22 cellular contexts compared by ENCODE assay signal in the genomic region with DNA sequence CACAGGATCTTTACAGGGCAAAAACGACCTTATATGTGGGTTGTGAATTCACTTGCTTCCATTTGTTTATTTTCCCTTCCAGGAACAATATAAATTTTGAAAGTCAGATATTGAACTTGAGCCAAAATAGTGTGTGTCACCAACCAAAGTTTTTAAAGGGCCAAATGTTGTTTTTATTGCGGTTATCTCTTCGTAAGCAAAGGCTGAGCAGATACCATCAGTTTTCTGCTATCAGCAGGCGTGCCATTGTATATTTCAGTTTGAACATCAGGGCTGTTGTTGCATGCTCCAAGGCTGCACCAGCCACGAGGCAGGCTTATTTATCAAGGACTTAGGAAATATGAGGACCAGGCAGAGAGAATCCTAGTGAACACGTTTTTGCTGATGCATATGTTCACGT.
A peak's percentile ranks its signal among the peaks of the same experiment; 100 is the strongest.
DNase-seq lines count a peak whose midpoint lies in the region; ATAC-seq and TF ChIP-seq lines count a peak whose summit lies in the region.
"Had no signal": no experiment of that assay in that cellular context is flagged by ENCODE, and none has a peak within 500 bp of the region (broad histone marks: within the 10 kb centered on the region; RNA-seq: fewer than 3 reads in every experiment).

No MANE protein-coding gene starts in this region.

- DNase-seq in DMS 273 (lab: John Stamatoyannopoulos, UW; ENCODE audit: unreplicated experiment) (peak; percentile 63), SK-N-DZ (ENCODE audit: low spot score) (peak; percentile 21), mesendoderm (peak; percentile 37), hepatic stellate cell (ENCODE audit: low spot score) (no peak), NCI-H510A (lab: John Stamatoyannopoulos, UW) (no peak)
- DNase-seq: activated CD4-positive, CD25-positive, alpha-beta regulatory T cell; activated CD8-positive, alpha-beta T cell treated with anti-CD3 and anti-CD28 coated beads for 36 hours; activated gamma-delta T cell; activated T-cell treated with anti-CD3 and anti-CD28 coated beads for 4 hours; CD8-positive, alpha-beta T cell; glutamatergic neuron; GOT3; naive B cell; NCI-H510A treated with DMSO at 0.1 percent for 48 hours; spleen; stimulated activated CD4-positive, alpha-beta T cell treated with anti-CD3 and anti-CD28 coated beads, Interleukin-4, amount 100 ng/mL, for 1 hour; stimulated activated naive CD4-positive, alpha-beta T cell treated with Interleukin-2 at 50 U/mL for 16 hours; T1000 had no signal

- H3K27me3 ChIP-seq in mesendoderm (ENCODE audit: insufficient read depth, low read length, poor library complexity): no peaks in the 10 kb centered on the region

- H2BK15ac ChIP-seq in mesendoderm (replicated peaks; ENCODE audit: low read depth): no peak overlapping the region

- H4K8ac ChIP-seq in mesendoderm (ENCODE audit: low read depth, low read length): no peak overlapping the region

- no peak overlapping the region for H2AK5ac ChIP-seq in mesendoderm (ENCODE audit: low read length)

- ATAC-seq in HG02642 (IDR thresholded peaks at IDR 0.05; ENCODE audit: poor library complexity, unreplicated experiment): no peak
- ATAC-seq: activated CD8-positive, alpha-beta T cell treated with anti-CD3 and anti-CD28 coated beads for 36 hours; CD8-positive, alpha-beta T cell had no signal

- H3K4me3 ChIP-seq in HEK293 (ENCODE audit: low read depth, low read length): no peak overlapping the region
- H3K4me3 ChIP-seq in mesendoderm (ENCODE audit: low read length): no peak overlapping the region
- H3K4me3 ChIP-seq: coronary artery, spleen, thoracic aorta had no signal

- POLR2A ChIA-PET in HEK293 (lab: Yijun Ruan, JAX): no interaction called here

- no CpG with 5 or more reads among the region's 7 CpGs for WGBS in mesendoderm (ENCODE audit: extremely low coverage, insufficient coverage, low lambda C conversion rate)

- no peak overlapping the region for H3K23ac ChIP-seq in mesendoderm (ENCODE audit: low read length)

- no peaks in the 10 kb centered on the region for H3K36me3 ChIP-seq in HEK293 (ENCODE audit: control insufficient read depth in 2 of 2, insufficient read depth in 1 of 2, low read length in 2 of 2)
- no peaks in the 10 kb centered on the region for H3K36me3 ChIP-seq in mesendoderm (ENCODE audit: control insufficient read depth, insufficient read depth, low read length)
- H3K36me3 ChIP-seq: spleen, thoracic aorta had no signal

- CTCF ChIA-PET in HEK293 (lab: Yijun Ruan, JAX): no interaction called here

- no peak overlapping the region for H3K9ac ChIP-seq in mesendoderm (ENCODE audit: low read length)

- H3K79me2 ChIP-seq in mesendoderm (ENCODE audit: control insufficient read depth, insufficient read depth, low read length): no peaks in the 10 kb centered on the region

- TF ChIP-seq CTCF in HEK293 (tag by site-specific recombination; IDR thresholded peaks at IDR 0.05): no peak

- H3K56ac ChIP-seq in mesendoderm (ENCODE audit: low read length): no peak overlapping the region

- H3K4me2 ChIP-seq in mesendoderm (ENCODE audit: low read length): no peak overlapping the region

- no peak overlapping the region for H2BK5ac ChIP-seq in mesendoderm (ENCODE audit: low read length)

- H3K4me1 ChIP-seq in HEK293 (ENCODE audit: control insufficient read depth, insufficient read depth, low read length) (0 out of 2 replicates have a peak, but pooled peaks cover 5% of the 10 kb centered on the region), mesendoderm (ENCODE audit: control insufficient read depth, low read depth, low read length) (peaks cover 8% of the 10 kb centered on the region)
- H3K4me1 ChIP-seq: spleen had no signal

- no peak overlapping the region for H4K5ac ChIP-seq in mesendoderm (ENCODE audit: low read length)

- H3K79me1 ChIP-seq in mesendoderm (ENCODE audit: low read length): no peaks in the 10 kb centered on the region

- H3K4ac ChIP-seq in mesendoderm (ENCODE audit: low read depth, low read length): no peak overlapping the region

- H3K9me3 ChIP-seq in HEK293 (ENCODE audit: control insufficient read depth, insufficient read depth, low read depth, low read length): no peaks in the 10 kb centered on the region
- H3K9me3 ChIP-seq: spleen, thoracic aorta had no signal

- no peak overlapping the region for H2BK120ac ChIP-seq in mesendoderm (ENCODE audit: low read depth, low read length)

- peak overlapping the region; percentile 40 for H3K18ac ChIP-seq in mesendoderm (ENCODE audit: low read length)

- H3K27ac ChIP-seq in HEK293 (ENCODE audit: extremely low read depth, low read depth, low read length): no peak overlapping the region
- H3K27ac ChIP-seq in mesendoderm (ENCODE audit: low read depth, low read length): no peak overlapping the region
- H3K27ac ChIP-seq: coronary artery, spleen, thoracic aorta had no signal

TF ChIP-seq in HEK293, 187 proteins besides CTCF, POLR2A, EP300 and RAD21 (continues in another document):
- TF ChIP-seq, protein P1, sequence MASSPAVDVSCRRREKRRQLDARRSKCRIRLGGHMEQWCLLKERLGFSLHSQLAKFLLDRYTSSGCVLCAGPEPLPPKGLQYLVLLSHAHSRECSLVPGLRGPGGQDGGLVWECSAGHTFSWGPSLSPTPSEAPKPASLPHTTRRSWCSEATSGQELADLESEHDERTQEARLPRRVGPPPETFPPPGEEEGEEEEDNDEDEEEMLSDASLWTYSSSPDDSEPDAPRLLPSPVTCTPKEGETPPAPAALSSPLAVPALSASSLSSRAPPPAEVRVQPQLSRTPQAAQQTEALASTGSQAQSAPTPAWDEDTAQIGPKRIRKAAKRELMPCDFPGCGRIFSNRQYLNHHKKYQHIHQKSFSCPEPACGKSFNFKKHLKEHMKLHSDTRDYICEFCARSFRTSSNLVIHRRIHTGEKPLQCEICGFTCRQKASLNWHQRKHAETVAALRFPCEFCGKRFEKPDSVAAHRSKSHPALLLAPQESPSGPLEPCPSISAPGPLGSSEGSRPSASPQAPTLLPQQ (tag by site-specific recombination; IDR thresholded peaks at IDR 0.05): peak; percentile 60; the same call in 1 of the 2 replicates
- TF ChIP-seq ZNF660 (tag by site-specific recombination; IDR thresholded peaks at IDR 0.05) (0 out of 2 replicates have a peak, but pooled peaks have one; percentile 38), ZNF133 (tag by site-specific recombination; IDR thresholded peaks at IDR 0.05) (no peak), GLI2 (tag by site-specific recombination; IDR thresholded peaks at IDR 0.05; ENCODE audit: borderline replicate concordance, low read depth) (no peak), GLIS2 (tag by site-specific recombination; IDR thresholded peaks at IDR 0.05) (no peak), TRIM28 (IDR thresholded peaks at IDR 0.05; ENCODE audit: borderline replicate concordance, low read length) (peak; percentile 45; the same call in 1 of the 2 replicates), ZNF510 (tag by site-specific recombination; IDR thresholded peaks at IDR 0.05; ENCODE audit: insufficient replicate concordance) (no peak), KLF10 (tag by site-specific recombination; IDR thresholded peaks at IDR 0.05) (0 out of 2 replicates have a peak, but pooled peaks have one; percentile 39), ZNF623 (tag by site-specific recombination; IDR thresholded peaks at IDR 0.05) (no peak), ZNF239 (tag by site-specific recombination; IDR thresholded peaks at IDR 0.05) (no peak), ZNF202 (tag by site-specific recombination; IDR thresholded peaks at IDR 0.05; ENCODE audit: borderline replicate concordance) (no peak)
- TF ChIP-seq, protein P2, sequence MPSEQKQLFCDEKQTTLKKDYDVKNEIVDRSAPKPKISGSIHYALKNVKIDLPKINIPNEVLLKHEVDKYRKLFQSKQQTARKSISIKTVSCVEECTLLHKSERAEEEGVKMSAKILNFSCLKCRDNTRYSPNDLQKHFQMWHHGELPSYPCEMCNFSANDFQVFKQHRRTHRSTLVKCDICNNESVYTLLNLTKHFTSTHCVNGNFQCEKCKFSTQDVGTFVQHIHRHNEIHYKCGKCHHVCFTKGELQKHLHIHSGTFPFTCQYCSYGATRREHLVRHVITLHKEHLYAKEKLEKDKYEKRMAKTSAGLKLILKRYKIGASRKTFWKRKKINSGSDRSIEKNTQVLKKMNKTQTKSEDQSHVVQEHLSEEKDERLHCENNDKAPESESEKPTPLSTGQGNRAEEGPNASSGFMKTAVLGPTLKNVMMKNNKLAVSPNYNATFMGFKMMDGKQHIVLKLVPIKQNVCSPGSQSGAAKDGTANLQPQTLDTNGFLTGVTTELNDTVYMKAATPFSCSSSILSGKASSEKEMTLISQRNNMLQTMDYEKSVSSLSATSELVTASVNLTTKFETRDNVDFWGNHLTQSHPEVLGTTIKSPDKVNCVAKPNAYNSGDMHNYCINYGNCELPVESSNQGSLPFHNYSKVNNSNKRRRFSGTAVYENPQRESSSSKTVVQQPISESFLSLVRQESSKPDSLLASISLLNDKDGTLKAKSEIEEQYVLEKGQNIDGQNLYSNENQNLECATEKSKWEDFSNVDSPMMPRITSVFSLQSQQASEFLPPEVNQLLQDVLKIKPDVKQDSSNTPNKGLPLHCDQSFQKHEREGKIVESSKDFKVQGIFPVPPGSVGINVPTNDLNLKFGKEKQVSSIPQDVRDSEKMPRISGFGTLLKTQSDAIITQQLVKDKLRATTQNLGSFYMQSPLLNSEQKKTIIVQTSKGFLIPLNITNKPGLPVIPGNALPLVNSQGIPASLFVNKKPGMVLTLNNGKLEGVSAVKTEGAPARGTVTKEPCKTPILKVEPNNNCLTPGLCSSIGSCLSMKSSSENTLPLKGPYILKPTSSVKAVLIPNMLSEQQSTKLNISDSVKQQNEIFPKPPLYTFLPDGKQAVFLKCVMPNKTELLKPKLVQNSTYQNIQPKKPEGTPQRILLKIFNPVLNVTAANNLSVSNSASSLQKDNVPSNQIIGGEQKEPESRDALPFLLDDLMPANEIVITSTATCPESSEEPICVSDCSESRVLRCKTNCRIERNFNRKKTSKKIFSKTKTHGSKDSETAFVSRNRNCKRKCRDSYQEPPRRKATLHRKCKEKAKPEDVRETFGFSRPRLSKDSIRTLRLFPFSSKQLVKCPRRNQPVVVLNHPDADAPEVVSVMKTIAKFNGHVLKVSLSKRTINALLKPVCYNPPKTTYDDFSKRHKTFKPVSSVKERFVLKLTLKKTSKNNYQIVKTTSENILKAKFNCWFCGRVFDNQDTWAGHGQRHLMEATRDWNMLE (tag by site-specific recombination; conservative IDR thresholded peaks at IDR 0.05; ENCODE audit: low read depth): no peak

Comparison
In these comparisons a context has a peak if more than half of its experiments do, and no peak if none do; other contexts are left out.
1. DNase-seq: peak in DMS 273 (single experiment), SK-N-DZ (single experiment) and mesendoderm (single experiment); none in hepatic stellate cell (single experiment) and NCI-H510A (single experiment).